In genomic region chr20:61262514-61262913, GRCh38 we compare ENCODE assay signal across 1 cellular context.
TF ChIP-seq lines count a peak whose summit lies in the region.

No MANE protein-coding gene starts in this region.

TF ChIP-seq in H1, 55 proteins besides CTCF, POLR2A, EP300 and RAD21:
- TF ChIP-seq CHD1 (IDR thresholded peaks at IDR 0.05; ENCODE audit: low read depth, low read length) (no peak), EGR1 (IDR thresholded peaks at IDR 0.05; ENCODE audit: borderline replicate concordance, low read depth, low read length) (peak; percentile 43; the same call in 1 of the 2 replicates)
